In the genomic region with DNA sequence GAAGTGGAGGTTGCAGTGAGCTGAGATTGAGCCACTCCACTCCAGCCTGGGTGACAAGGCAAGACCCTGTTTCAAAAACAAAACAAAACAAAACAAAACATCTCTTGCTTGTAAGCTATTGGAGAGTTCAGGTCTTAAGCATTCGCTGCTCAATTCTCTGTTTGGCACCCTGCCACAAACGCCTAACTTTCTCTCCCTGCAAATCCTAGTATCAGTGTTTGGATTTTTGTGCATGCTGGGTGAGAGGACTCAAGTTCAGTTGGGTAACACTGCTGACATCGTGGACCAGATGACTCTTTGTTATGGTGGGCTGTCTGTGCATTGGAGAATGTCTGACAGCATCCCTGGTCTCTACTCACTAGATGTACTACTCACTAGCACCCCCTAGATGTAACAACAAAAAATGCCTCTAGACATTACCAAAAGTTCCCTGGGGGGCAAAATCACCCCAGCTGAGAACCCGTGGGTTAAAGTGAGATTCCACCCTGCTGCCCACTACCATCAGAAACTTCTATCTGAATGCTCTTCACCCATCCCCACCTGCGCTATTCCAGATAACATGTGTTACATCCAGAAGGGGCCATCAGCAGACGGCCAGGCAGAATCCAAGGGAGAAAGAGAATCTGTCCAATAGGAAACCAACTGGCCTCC, we compare ENCODE assay signal across 10 cellular contexts. TPM values are rescaled to one million over a fixed set of nuclear protein-coding genes. Genes with fewer than 3 reads are reported as not detected.
DNase-seq lines count a peak whose midpoint lies in the region; ATAC-seq and TF ChIP-seq lines count a peak whose summit lies in the region.
"Had no signal": no experiment of that assay in that cellular context is flagged by ENCODE, and none has a peak within 500 bp of the region (broad histone marks: within the 10 kb centered on the region; RNA-seq: fewer than 3 reads in every experiment).

No MANE protein-coding gene starts in this region.

- H3K27me3 Mint-ChIP-seq in memory B cell, result no peaks in the 10 kb centered on the region
- peaks cover 5% of the 10 kb centered on the region for H3K27me3 Mint-ChIP-seq in CD4-positive, alpha-beta T cell

- peak; percentile 21 for ATAC-seq in memory B cell (ENCODE audit: low read depth)
- ATAC-seq in CD4-positive, alpha-beta T cell (ENCODE audit: poor library complexity), result no peak
- ATAC-seq: activated T-cell treated with anti-CD3 and anti-CD28 coated beads, Interleukin-2, amount 50 U/mL, for 72 hours had no signal

- H3K4me1 Mint-ChIP-seq in memory B cell, result no peaks in the 10 kb centered on the region
- no peaks in the 10 kb centered on the region for H3K4me1 Mint-ChIP-seq in CD4-positive, alpha-beta T cell (ENCODE audit: low read depth)

- intact Hi-C loops in CD4-positive, alpha-beta T cell (cut with DNase I, micrococcal nuclease), result no loop called here

- no peak overlapping the region for H3K27ac ChIP-seq in CD4-positive, alpha-beta T cell (ENCODE audit: low read depth, low read length)
- H3K27ac ChIP-seq: Peyer's patch had no signal

- H3K9me3 ChIP-seq in CD4-positive, alpha-beta T cell (ENCODE audit: control insufficient read depth, low read length), result no peaks in the 10 kb centered on the region
- H3K9me3 ChIP-seq: Peyer's patch had no signal

- no peak overlapping the region for H3K4me3 ChIP-seq in HFF-Myc (replicated peaks; ENCODE audit: low read depth, low read length)
- H3K4me3 ChIP-seq: Peyer's patch had no signal

- CTCF ChIA-PET in CD4-positive, alpha-beta T cell (lab: Charles Lee), result no interaction called here

- H3K27me3 ChIP-seq in CD4-positive, alpha-beta T cell (ENCODE audit: control insufficient read depth, insufficient read depth, low read length), result no peaks in the 10 kb centered on the region
- H3K27me3 ChIP-seq: Peyer's patch had no signal

- no peak overlapping the region for H3K4me3 Mint-ChIP-seq in memory B cell
- H3K4me3 Mint-ChIP-seq in CD4-positive, alpha-beta T cell, result no peak overlapping the region
- H3K4me3 Mint-ChIP-seq: activated T-cell treated with anti-CD3 and anti-CD28 coated beads, Interleukin-2, amount 50 U/mL, for 72 hours had no signal

- DNase-seq in DMS 273 (lab: John Stamatoyannopoulos, UW; ENCODE audit: unreplicated experiment) (peak; percentile 47), DMS 273 treated with DMSO at 0.1 percent for 48 hours (lab: John Stamatoyannopoulos, UW) (no peak), HFF-Myc (ENCODE audit: extremely low read depth, low read depth) (no peak), UCSD-AML1 (lab: John Stamatoyannopoulos, UW; ENCODE audit: unreplicated experiment) (peak; percentile 33), memory B cell (ENCODE audit: low spot score in 2 of 2) (no peak), medulla oblongata (ENCODE audit: extremely low spot score) (no peak), hypothalamus (lab: John Stamatoyannopoulos, UW) (no peak)
- DNase-seq in CD4-positive, alpha-beta T cell, result no peak
- DNase-seq: activated T-cell treated with anti-CD3 and anti-CD28 coated beads, Interleukin-2, amount 50 U/mL, for 72 hours; Peyer's patch had no signal

- H3K36me3 Mint-ChIP-seq in memory B cell, result no peaks in the 10 kb centered on the region
- H3K36me3 Mint-ChIP-seq in CD4-positive, alpha-beta T cell (ENCODE audit: low read depth), result no peaks in the 10 kb centered on the region

- TF ChIP-seq CTCF in HFF-Myc (IDR thresholded peaks at IDR 0.05; ENCODE audit: low read depth, low read length, missing control alignments), result peak; percentile 49
- TF ChIP-seq CTCF in CD4-positive, alpha-beta T cell (IDR thresholded peaks at IDR 0.05), result no peak

- H3K9me3 Mint-ChIP-seq in memory B cell, result no peaks in the 10 kb centered on the region
- H3K9me3 Mint-ChIP-seq in CD4-positive, alpha-beta T cell, result no peaks in the 10 kb centered on the region
- H3K9me3 Mint-ChIP-seq: activated T-cell treated with anti-CD3 and anti-CD28 coated beads, Interleukin-2, amount 50 U/mL, for 72 hours had no signal

- POLR2A ChIA-PET in CD4-positive, alpha-beta T cell (lab: Charles Lee), result no interaction called here

- H3K27ac Mint-ChIP-seq in memory B cell, result no peak overlapping the region
- no peak overlapping the region for H3K27ac Mint-ChIP-seq in CD4-positive, alpha-beta T cell
- H3K27ac Mint-ChIP-seq: activated T-cell treated with anti-CD3 and anti-CD28 coated beads, Interleukin-2, amount 50 U/mL, for 72 hours had no signal

RNA-seq across cellular contexts. Expression of gene CACNB4, which starts 50.9 kb away (rescaled TPM):
- under 1 TPM; 0.14 to 0.20 TPM for total RNA-seq in CD4-positive, alpha-beta T cell

Comparison
In these comparisons a context has a peak if more than half of its experiments do, and no peak if none do; other contexts are left out.
1. DNase-seq: peak in DMS 273 (single experiment) and UCSD-AML1 (single experiment); none in DMS 273 treated with DMSO at 0.1 percent for 48 hours (single experiment), HFF-Myc (single experiment), memory B cell (0 of 2), medulla oblongata (single experiment), hypothalamus (0 of 51) and CD4-positive, alpha-beta T cell (0 of 10).